7 cellular contexts compared by ENCODE assay signal in the genomic region with DNA sequence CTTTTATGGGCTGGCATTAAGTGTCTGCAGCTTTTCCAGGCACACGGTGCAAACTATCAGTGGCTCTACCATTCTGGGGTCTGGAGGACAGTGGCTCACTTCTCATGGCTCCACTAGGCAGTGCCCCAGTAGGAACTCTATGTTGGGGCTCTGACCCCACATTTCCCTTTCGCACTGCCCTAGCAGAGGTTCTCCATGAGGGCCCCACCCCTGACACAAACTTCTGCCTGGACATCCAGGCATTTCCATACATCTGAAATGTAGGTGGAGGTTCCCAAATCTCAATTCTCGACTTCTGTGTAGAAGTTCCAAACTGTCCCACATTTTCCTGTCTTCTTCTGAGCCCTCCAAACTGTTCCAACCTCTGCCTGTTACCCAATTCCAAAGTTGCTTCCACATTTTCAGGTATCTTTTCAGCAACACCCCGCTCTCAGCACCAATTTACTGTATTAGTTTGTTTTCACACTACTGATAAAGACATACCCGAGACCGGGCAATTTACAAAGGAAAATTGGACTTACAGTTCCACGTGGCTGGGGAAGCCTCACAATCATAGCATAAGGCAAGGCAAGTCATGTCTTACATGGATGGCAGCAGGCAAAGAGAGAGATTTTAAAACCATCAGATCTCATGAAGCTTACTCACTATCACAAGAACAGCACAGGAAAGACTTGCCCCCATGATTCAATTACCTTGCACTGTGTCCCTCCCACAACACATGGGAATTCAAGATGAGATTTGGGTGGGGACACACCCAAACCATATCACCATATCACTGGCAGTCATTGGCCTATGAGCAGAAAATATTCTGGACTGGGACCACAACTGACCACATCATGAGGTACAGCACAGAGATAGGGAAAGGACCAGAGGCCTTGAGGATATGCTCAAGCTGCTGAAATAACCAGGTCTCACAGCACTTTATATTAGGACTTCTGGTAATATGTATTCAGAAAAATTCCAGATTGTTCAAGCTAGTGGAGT.
A peak's percentile ranks its signal among the peaks of the same experiment; 100 is the strongest.
DNase-seq lines count a peak whose midpoint lies in the region; TF ChIP-seq lines count a peak whose summit lies in the region.
"Not testable (repeated sequence)": the region's sequence is repeated elsewhere in the genome, so short reads cannot be mapped to it uniquely, and the experiment has no call there.

No MANE protein-coding gene starts in this region.

- not testable (repeated sequence) for H3K4me2 ChIP-seq in OCI-LY7 (ENCODE audit: low read length); hepatocyte

- not testable (repeated sequence) for H3K79me2 ChIP-seq in OCI-LY7 (ENCODE audit: insufficient read depth, low read depth, low read length); hepatocyte

- DNase-seq in DMS53 (lab: John Stamatoyannopoulos, UW) (peak; percentile 19), OCI-LY7 (ENCODE audit: low spot score) (peak; percentile 24), osteocyte (ENCODE audit: extremely low spot score, unreplicated experiment) (peak; percentile 40)
- not testable (repeated sequence) for DNase-seq in adipocyte (ENCODE audit: low read depth); endodermal cell; hepatocyte (ENCODE audit: low spot score); stomach

- CTCF ChIA-PET in OCI-LY7 (lab: Charles Lee; ENCODE audit: unreplicated experiment) = not testable (repeated sequence)

- not testable (repeated sequence) for H3K27me3 Mint-ChIP-seq in endodermal cell (ENCODE audit: insufficient read depth); osteocyte (ENCODE audit: unreplicated experiment)

- not testable (repeated sequence) for H3K27me3 ChIP-seq in adipocyte (replicated peaks; ENCODE audit: control insufficient read depth, insufficient read depth, low read length); endodermal cell (ENCODE audit: control insufficient read depth, insufficient read depth, low read length, poor library complexity, severe bottlenecking); hepatocyte; stomach

- not testable (repeated sequence) for H3K27ac Mint-ChIP-seq in endodermal cell
- peak overlapping the region; percentile 98 for H3K27ac Mint-ChIP-seq in osteocyte (ENCODE audit: unreplicated experiment)

- POLR2A ChIA-PET in OCI-LY7 (lab: Charles Lee) = interaction anchor here (0.7 kb wide), 1 partner anchor 36 kb away, joined by 4 read pairs; no protein-coding TSS in a partner anchor

- H3K4me3 ChIP-seq in OCI-LY7 (ENCODE audit: low read depth, low read length, poor library complexity, severe bottlenecking); adipocyte (ENCODE audit: low read length); hepatocyte; stomach: not testable (repeated sequence)
- peak overlapping the region; percentile 57 for H3K4me3 ChIP-seq in endodermal cell (ENCODE audit: low read length)

- TF ChIP-seq POLR2A in stomach (IDR thresholded peaks at IDR 0.05) = not testable (repeated sequence)

- not testable (repeated sequence) for H2AFZ ChIP-seq in OCI-LY7 (ENCODE audit: low read length); hepatocyte

- TF ChIP-seq CTCF in OCI-LY7 (conservative IDR thresholded peaks at IDR 0.05; ENCODE audit: low read length); endodermal cell (conservative IDR thresholded peaks at IDR 0.05); hepatocyte (IDR thresholded peaks at IDR 0.05; ENCODE audit: poor library complexity); osteocyte (IDR thresholded peaks at IDR 0.05); stomach (IDR thresholded peaks at IDR 0.05): not testable (repeated sequence)

- H3K9me2 ChIP-seq in OCI-LY7 (ENCODE audit: insufficient read depth, low read length); hepatocyte (replicated peaks; ENCODE audit: insufficient read depth): not testable (repeated sequence)

- not testable (repeated sequence) for H3K4me1 ChIP-seq in OCI-LY7 (ENCODE audit: insufficient read depth, low read length, poor library complexity, severe bottlenecking); endodermal cell (ENCODE audit: control insufficient read depth, insufficient read depth, low read length); hepatocyte (ENCODE audit: insufficient read depth); stomach
- peaks cover 20% of the 10 kb centered on the region for H3K4me1 ChIP-seq in adipocyte (ENCODE audit: control insufficient read depth, insufficient read depth, low read length)

- BruUV-seq in OCI-LY7 (replicated peaks; lab: Mats Ljungman, UMichigan) = not testable (repeated sequence)

- H3K27ac ChIP-seq in OCI-LY7 (ENCODE audit: low read depth, low read length, poor library complexity, severe bottlenecking); endodermal cell (ENCODE audit: low read depth, low read length): not testable (repeated sequence)
- H3K27ac ChIP-seq in hepatocyte (peak overlapping the region; percentile 87), stomach (peak overlapping the region in 3 of 5 donors; percentile 73 to 78 (median 75))

- peaks cover 59% of the 10 kb centered on the region for H3K9me3 Mint-ChIP-seq in endodermal cell
- not testable (repeated sequence) for H3K9me3 Mint-ChIP-seq in osteocyte (ENCODE audit: unreplicated experiment)

- TF ChIP-seq EP300 in stomach (IDR thresholded peaks at IDR 0.05) = not testable (repeated sequence)

- peaks cover 11% of the 10 kb centered on the region for H3K36me3 Mint-ChIP-seq in endodermal cell (ENCODE audit: low read depth)
- H3K36me3 Mint-ChIP-seq in osteocyte (ENCODE audit: unreplicated experiment) = not testable (repeated sequence)

- not testable (repeated sequence) for H3K4me1 Mint-ChIP-seq in endodermal cell
- peaks cover 63% of the 10 kb centered on the region for H3K4me1 Mint-ChIP-seq in osteocyte (ENCODE audit: unreplicated experiment)

- H3K9me3 ChIP-seq in OCI-LY7 (ENCODE audit: low read length) = 0 out of 2 replicates have a peak, but pooled peaks cover 12% of the 10 kb centered on the region
- not testable (repeated sequence) for H3K9me3 ChIP-seq in adipocyte (ENCODE audit: control insufficient read depth, low read length); hepatocyte (ENCODE audit: low read depth)
- peaks cover 54% of the 10 kb centered on the region for H3K9me3 ChIP-seq in endodermal cell (ENCODE audit: control insufficient read depth, low read length)
- H3K9me3 ChIP-seq in stomach = peaks cover 3 to 15% (median 8%) of the 10 kb centered on the region in 4 donors

- not testable (repeated sequence) for H4K20me1 ChIP-seq in OCI-LY7 (ENCODE audit: insufficient read depth, low read length); hepatocyte (ENCODE audit: insufficient read depth, poor library complexity, severe bottlenecking)

- not testable (repeated sequence) for H3K4me3 Mint-ChIP-seq in endodermal cell; osteocyte (ENCODE audit: unreplicated experiment)

- intact Hi-C loops in OCI-LY7 (cut with micrococcal nuclease; ENCODE audit: unreplicated experiment); stomach (cut with DNase I; ENCODE audit: low total_unique reads): not testable (repeated sequence)

- H3K9ac ChIP-seq in adipocyte (ENCODE audit: low read length) = peak overlapping the region; percentile 21
- H3K9ac ChIP-seq in endodermal cell (ENCODE audit: extremely low read depth, low read length, poor library complexity, severe bottlenecking) = not testable (repeated sequence)

- not testable (repeated sequence) for H3K36me3 ChIP-seq in OCI-LY7 (ENCODE audit: insufficient read depth, low read length); adipocyte (ENCODE audit: control insufficient read depth, insufficient read depth, low read length, severe bottlenecking); endodermal cell (ENCODE audit: control insufficient read depth, insufficient read depth, low read length); hepatocyte (replicated peaks; ENCODE audit: insufficient read depth, low read depth); stomach

- 90 to 91% methylated on average over 6 to 7 of the region's 7 CpGs for WGBS in endodermal cell (ENCODE audit: insufficient coverage in 1 of 2, insufficient read length in 1 of 2), 2 experiments
- 87% methylated on average over 7 of the region's 7 CpGs for WGBS in hepatocyte (ENCODE audit: low lambda C conversion rate, missing lambda C conversion rate)
- 83 to 90% (median 87%) methylated on average over 7 of the region's 7 CpGs for WGBS in stomach, 5 donors
